34 cellular contexts compared by ENCODE assay signal in the genomic region with DNA sequence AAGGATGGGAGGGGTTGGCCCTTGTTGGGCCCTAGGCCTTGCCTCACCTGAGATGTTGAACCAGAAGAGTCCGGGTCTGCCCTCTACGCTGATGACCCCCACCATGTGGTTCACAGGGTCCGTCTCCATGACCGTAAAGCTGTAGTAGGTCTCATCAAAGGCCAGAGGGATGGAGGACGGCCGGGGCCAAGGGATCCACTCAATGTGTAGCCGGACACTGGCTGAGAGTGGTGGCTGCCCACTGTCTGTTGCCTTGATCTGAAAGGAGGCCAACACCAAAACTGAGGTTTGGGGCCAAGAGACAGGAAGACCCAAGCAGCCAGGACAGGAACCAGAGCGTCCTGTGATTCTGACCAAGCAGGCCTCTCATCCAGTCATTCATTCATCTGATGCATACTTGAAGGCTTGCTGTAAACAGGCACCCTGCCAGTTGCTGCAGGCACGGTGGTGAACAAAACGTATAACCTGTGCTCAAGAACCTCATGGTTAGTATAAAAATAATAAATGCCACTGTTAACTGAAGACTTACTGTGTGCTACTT. TPM values are rescaled to one million over a fixed set of nuclear protein-coding genes. Genes with fewer than 3 reads are reported as not detected.
"Had no signal": no experiment of that assay in that cellular context is flagged by ENCODE, and none has a peak within 500 bp of the region (broad histone marks: within the 10 kb centered on the region; RNA-seq: fewer than 3 reads in every experiment).

No MANE protein-coding gene starts in this region.

- H3K4me1 ChIP-seq: adrenal gland, body of pancreas, breast epithelium, SJSA1 had no signal

- H3K27ac ChIP-seq: adrenal gland, body of pancreas, KMS-11, SJSA1, VCaP had no signal

- H3K27me3 ChIP-seq: adrenal gland, body of pancreas, breast epithelium had no signal

- ATAC-seq: activated naive CD4-positive, alpha-beta T cell treated with anti-CD3 and anti-CD28 coated beads, Interleukin-2, amount 50 U/mL, for 72 hours; activated T-cell treated with anti-CD3 and anti-CD28 coated beads, Interleukin-2, amount 50 U/mL, for 4 hours; body of pancreas; Panc1; T-helper 17 cell had no signal

- H3K9me3 ChIP-seq: adrenal gland, body of pancreas, breast epithelium, SJSA1, SK-N-SH had no signal

- DNase-seq: activated B cell treated with CpG ODN at 0.5 μM for 24 hours; activated CD4-positive, alpha-beta memory T cell treated with anti-CD3 and anti-CD28 coated beads for 36 hours; activated CD4-positive, alpha-beta T cell treated with anti-CD3 and anti-CD28 coated beads for 4 hours; activated CD4-positive, alpha-beta T cell treated with anti-CD3 and anti-CD28 coated beads, Interleukin-2, amount 50 U/mL, for 1 hour; activated CD4-positive, CD25-positive, alpha-beta regulatory T cell treated with anti-CD3 and anti-CD28 coated beads, Interleukin-2, amount 50 U/mL, for 72 hours; activated CD8-positive, alpha-beta memory T cell treated with anti-CD3 and anti-CD28 coated beads, Interleukin-2, amount 50 U/mL, for 4 hours; activated gamma-delta T cell treated with Interleukin-2 at 50 U/mL for 16 hours; activated naive CD4-positive, alpha-beta T cell treated with anti-CD3 and anti-CD28 coated beads for 36 hours; activated T-cell treated with anti-CD3 and anti-CD28 coated beads for 4 hours; activated T-cell treated with anti-CD3 and anti-CD28 coated beads, Interleukin-2, amount 50 U/mL, for 4 hours; adrenal gland; body of pancreas; MM.1S; MV-4-11; NCI-H1092; NCI-H1436 treated with DMSO at 0.1 percent for 48 hours; NCI-H1694 treated with DMSO at 0.1 percent for 48 hours; NCI-H2029; NCI-H345; NCI-H524 treated with DMSO at 0.1 percent for 48 hours; SHP77 treated with DMSO at 0.1 percent for 48 hours; SK-N-SH; T-helper 17 cell; T-helper 9 cell had no signal

- H3K4me3 ChIP-seq: adrenal gland, body of pancreas, breast epithelium, SJSA1 had no signal

- H3K36me3 ChIP-seq: adrenal gland, breast epithelium, SJSA1 had no signal

RNA-seq across cellular contexts. Expression of a gene that starts 37.9 kb away (rescaled TPM):
- total RNA-seq: activated CD4-positive, alpha-beta memory T cell treated with anti-CD3 and anti-CD28 coated beads for 36 hours; activated naive CD4-positive, alpha-beta T cell treated with anti-CD3 and anti-CD28 coated beads for 36 hours; activated naive CD4-positive, alpha-beta T cell treated with anti-CD3 and anti-CD28 coated beads, Interleukin-2, amount 50 U/mL, for 72 hours; activated T-cell treated with anti-CD3 and anti-CD28 coated beads, Interleukin-2, amount 50 U/mL, for 4 hours; activated T-helper 1 cell treated with anti-CD3 and anti-CD28 coated beads, Interleukin-12 subunit alpha, Interleukin-12 subunit beta, Interleukin-2, Interleukin-4 antibody, amounts not matched to agents 30 ng/mL and 10 ng/mL and 1 ng/mL, durations not matched to agents 14 hours and 24 hours and 36 hours; body of pancreas; LHCN-M2; NCI-H460; RPMI7951; T-helper 17 cell had no signal
- polyA plus RNA-seq: SK-N-SH had no signal
